Comparison of ENCODE assay signal across 21 cellular contexts in the genomic region with DNA sequence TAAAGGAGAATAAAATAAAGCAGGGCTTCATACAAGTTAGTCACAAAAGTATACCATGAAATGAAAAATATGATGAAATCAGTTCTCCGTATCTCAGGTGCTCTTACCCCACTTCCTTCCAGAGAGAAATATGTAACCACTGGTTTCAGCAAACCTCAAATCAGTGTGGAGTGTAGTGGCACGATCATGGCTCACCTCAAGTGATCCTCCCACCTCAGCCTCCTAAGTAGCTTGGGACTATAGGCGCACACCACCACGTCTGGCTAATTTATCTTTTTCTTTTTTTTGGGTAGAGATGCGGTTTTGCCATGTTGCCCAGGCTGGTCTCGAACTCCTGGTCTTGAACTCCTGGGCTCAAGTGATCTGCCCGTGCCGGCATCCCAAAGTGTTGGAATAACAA. TPM values are rescaled to one million over a fixed set of nuclear protein-coding genes. Genes with fewer than 3 reads are reported as not detected.
DNase-seq lines count a peak whose midpoint lies in the region; ATAC-seq, FAIRE-seq and TF ChIP-seq lines count a peak whose summit lies in the region.
"Had no signal": no experiment of that assay in that cellular context is flagged by ENCODE, and none has a peak within 500 bp of the region (broad histone marks: within the 10 kb centered on the region; RNA-seq: fewer than 3 reads in every experiment).

No MANE protein-coding gene starts in this region.

- H3K9me3 ChIP-seq in right lobe of liver (no peaks in the 10 kb centered on the region), HepG2 (ENCODE audit: low read length) (no peaks in the 10 kb centered on the region)
- H3K9me3 ChIP-seq: heart left ventricle, left lung, MG63, upper lobe of left lung had no signal

- POLR2A ChIA-PET in HepG2 (lab: Yijun Ruan, JAX) = interaction anchor here (1.4 kb wide), 1 partner anchor 65 kb away, joined by 4 read pairs; no protein-coding TSS in a partner anchor
- POLR2A ChIA-PET in activated naive CD8-positive, alpha-beta T cell treated with anti-CD3 and anti-CD28 coated beads, Interleukin-2, amount 10 ng/mL, durations not matched to agents 7 days and 5 days (lab: Charles Lee) = interaction anchor here (0.6 to 2.6 kb wide), 2 partner anchors 24 to 39 kb away, joined by 7 to 13 read pairs; partner anchors contain the start of gene DENND4A

- TF ChIP-seq EP300 in HepG2 (IDR thresholded peaks at IDR 0.05; ENCODE audit: low read depth in 2 of 2, low read length in 2 of 2) = no peak
- no peak for TF ChIP-seq EP300 in HepG2 (CRISPR knock-in tag; IDR thresholded peaks at IDR 0.05; ENCODE audit: borderline replicate concordance)

- TF ChIP-seq CTCF in right lobe of liver (IDR thresholded peaks at IDR 0.05) = no peak
- TF ChIP-seq CTCF in HepG2 (CRISPR knock-in tag; IDR thresholded peaks at IDR 0.05) = no peak

- H3K4me1 Mint-ChIP-seq in IgD-negative memory B cell = peaks cover 48 to 53% (median 52%) of the 10 kb centered on the region in 3 donors
- H3K4me1 Mint-ChIP-seq in activated naive CD8-positive, alpha-beta T cell treated with anti-CD3 and anti-CD28 coated beads, Interleukin-2, amount 10 ng/mL, durations not matched to agents 7 days and 5 days = peaks cover 34% of the 10 kb centered on the region
- H3K4me1 Mint-ChIP-seq in activated T-helper 2 cell treated with anti-CD3 and anti-CD28 coated beads, Interferon-gamma antibody, Interleukin-2, Interleukin-4, amounts not matched to agents 10 μg/mL and 5 μg/mL and 100 μg/mL, durations not matched to agents 14 hours and 24 hours and 36 hours (ENCODE audit: low read depth) = peaks cover 41% of the 10 kb centered on the region
- H3K4me1 Mint-ChIP-seq: neural crest cell had no signal

- H3K27me3 Mint-ChIP-seq in IgD-negative memory B cell = no peaks in the 10 kb centered on the region
- H3K27me3 Mint-ChIP-seq in activated naive CD8-positive, alpha-beta T cell treated with anti-CD3 and anti-CD28 coated beads, Interleukin-2, amount 10 ng/mL, durations not matched to agents 7 days and 5 days = no peaks in the 10 kb centered on the region
- H3K27me3 Mint-ChIP-seq in activated T-helper 2 cell treated with anti-CD3 and anti-CD28 coated beads, Interferon-gamma antibody, Interleukin-2, Interleukin-4, amounts not matched to agents 10 μg/mL and 5 μg/mL and 100 μg/mL, durations not matched to agents 14 hours and 24 hours and 36 hours (ENCODE audit: low read depth) = no peaks in the 10 kb centered on the region
- H3K27me3 Mint-ChIP-seq: progenitor cell of endocrine pancreas had no signal

- H4K20me1 ChIP-seq in HepG2 (ENCODE audit: insufficient read depth, low read length) = peaks cover 8% of the 10 kb centered on the region

- H3K9ac ChIP-seq in HepG2 (ENCODE audit: insufficient read depth, low read depth, low read length) = no peak overlapping the region

- H3K4me2 ChIP-seq in HepG2 (ENCODE audit: low read depth, low read length) = no peak overlapping the region

- H3K4me3 ChIP-seq in right lobe of liver (no peak overlapping the region), HepG2 (replicated peaks in 1 of 3; ENCODE audit: insufficient read depth in 1 of 3, low read depth in 2 of 3, low read length in 3 of 3) (no peak overlapping the region)
- H3K4me3 ChIP-seq: heart left ventricle, left lung, MG63, upper lobe of left lung had no signal

- 97% methylated on average over 8 of the region's 8 CpGs for WGBS in right lobe of liver (ENCODE audit: insufficient coverage, low coverage, low lambda C conversion rate, missing lambda C conversion rate)
- 97% methylated on average over 8 of the region's 8 CpGs for WGBS in HepG2 (ENCODE audit: low lambda C conversion rate)

- in situ Hi-C loops in HepG2 (cut with HindIII; ENCODE audit: extremely low pct_ligation_motif_present, low pct_unique_long_range_greater_than_20kb) = no loop called here

- DNase-seq in right lobe of liver (no peak), HepG2 (ENCODE audit: low spot score) (no peak), retina (no peak)
- no peak for DNase-seq in activated naive CD8-positive, alpha-beta T cell treated with anti-CD3 and anti-CD28 coated beads, Interleukin-2, amount 10 ng/mL, durations not matched to agents 7 days and 5 days
- no peak for DNase-seq in stimulated activated naive CD8-positive, alpha-beta T cell treated with anti-CD3 and anti-CD28 coated beads, Interleukin-15, Interleukin-2, amounts not matched to agents 100 U/mL and 50 U/mL, for 24 hours
- no peak for DNase-seq in activated T-helper 2 cell treated with anti-CD3 and anti-CD28 coated beads, Interferon-gamma antibody, Interleukin-2, Interleukin-4, amounts not matched to agents 10 μg/mL and 5 μg/mL and 100 μg/mL, durations not matched to agents 14 hours and 24 hours and 36 hours (ENCODE audit: low spot score)
- DNase-seq: aorta; caudate nucleus; DND-41; heart left ventricle; left lung; MG63; midbrain; NCI-H146; NCI-H2171; SHP77; stimulated activated CD4-positive, alpha-beta T cell treated with anti-CD3 and anti-CD28 coated beads, Interleukin-2, amount 100 ng/mL, for 24 hours; upper lobe of left lung had no signal

- CTCF ChIA-PET in HepG2 (lab: Yijun Ruan, JAX; ENCODE audit: low intra/inter-chr PET ratio, low total read pairs) = no interaction called here

- peaks cover 82% of the 10 kb centered on the region for H3K79me2 ChIP-seq in HepG2 (ENCODE audit: insufficient read depth, low read length)

- no peak for TF ChIP-seq POLR2A in right lobe of liver (IDR thresholded peaks at IDR 0.05)
- no peak for TF ChIP-seq POLR2A in HepG2 (IDR thresholded peaks at IDR 0.05; ENCODE audit: insufficient read depth in 1 of 2, low read depth in 2 of 2, low read length in 2 of 2)

- H3K27ac ChIP-seq in right lobe of liver (peak overlapping the region in 2 of 3 donors; percentile 59 to 71), HepG2 (ENCODE audit: extremely low read length, insufficient read depth, low read length) (no peak overlapping the region)
- H3K27ac ChIP-seq: heart left ventricle, left lung had no signal

- peaks cover 0 to 17% (median 5%) of the 10 kb centered on the region in 4 donors for H3K4me1 ChIP-seq in right lobe of liver
- peaks cover 20% of the 10 kb centered on the region for H3K4me1 ChIP-seq in HepG2 (ENCODE audit: insufficient read depth, low read length)

- H3K36me3 Mint-ChIP-seq in IgD-negative memory B cell = peaks cover 11% of the 10 kb centered on the region
- H3K36me3 Mint-ChIP-seq in activated naive CD8-positive, alpha-beta T cell treated with anti-CD3 and anti-CD28 coated beads, Interleukin-2, amount 10 ng/mL, durations not matched to agents 7 days and 5 days = peaks cover 35% of the 10 kb centered on the region
- peaks cover 46% of the 10 kb centered on the region for H3K36me3 Mint-ChIP-seq in activated T-helper 2 cell treated with anti-CD3 and anti-CD28 coated beads, Interferon-gamma antibody, Interleukin-2, Interleukin-4, amounts not matched to agents 10 μg/mL and 5 μg/mL and 100 μg/mL, durations not matched to agents 14 hours and 24 hours and 36 hours (ENCODE audit: low read depth)

- no peak for FAIRE-seq in HepG2 (lab: Jason Lieb, UNC)

- H3K9me3 Mint-ChIP-seq in IgD-negative memory B cell = no peaks in the 10 kb centered on the region
- H3K9me3 Mint-ChIP-seq in activated naive CD8-positive, alpha-beta T cell treated with anti-CD3 and anti-CD28 coated beads, Interleukin-2, amount 10 ng/mL, durations not matched to agents 7 days and 5 days = peaks cover 6% of the 10 kb centered on the region
- H3K9me3 Mint-ChIP-seq in activated T-helper 2 cell treated with anti-CD3 and anti-CD28 coated beads, Interferon-gamma antibody, Interleukin-2, Interleukin-4, amounts not matched to agents 10 μg/mL and 5 μg/mL and 100 μg/mL, durations not matched to agents 14 hours and 24 hours and 36 hours = no peaks in the 10 kb centered on the region
- H3K9me3 Mint-ChIP-seq: neural crest cell had no signal

- H2AFZ ChIP-seq in HepG2 (ENCODE audit: low read length) = no peak overlapping the region

- H3K36me3 ChIP-seq in right lobe of liver (no peaks in the 10 kb centered on the region), HepG2 (replicated peaks in 1 of 2; ENCODE audit: control insufficient read depth in 1 of 2, insufficient read depth in 2 of 2, low read length in 2 of 2) (no peaks in the 10 kb centered on the region; a peak in 1 of 5 replicates)
- H3K36me3 ChIP-seq: heart left ventricle, left lung, MG63, upper lobe of left lung had no signal

- peak in 1 of 4 donors; percentile 14 for ATAC-seq in right lobe of liver
- no peak for ATAC-seq in HepG2
- peak; percentile 88 for ATAC-seq in activated naive CD8-positive, alpha-beta T cell treated with anti-CD3 and anti-CD28 coated beads, Interleukin-2, amount 10 ng/mL, durations not matched to agents 7 days and 5 days (ENCODE audit: low read depth)
- peak; percentile 83 for ATAC-seq in stimulated activated naive CD8-positive, alpha-beta T cell treated with anti-CD3 and anti-CD28 coated beads, Interleukin-15, Interleukin-2, amounts not matched to agents 100 U/mL and 50 U/mL, for 24 hours

- no peak for TF ChIP-seq RAD21 in HepG2 (CRISPR knock-in tag; IDR thresholded peaks at IDR 0.05)

- H3K4me3 Mint-ChIP-seq in IgD-negative memory B cell = peak overlapping the region in 3 of 4 donors; percentile 3 to 17 (median 7)
- no peak overlapping the region for H3K4me3 Mint-ChIP-seq in activated naive CD8-positive, alpha-beta T cell treated with anti-CD3 and anti-CD28 coated beads, Interleukin-2, amount 10 ng/mL, durations not matched to agents 7 days and 5 days
- H3K4me3 Mint-ChIP-seq in activated T-helper 2 cell treated with anti-CD3 and anti-CD28 coated beads, Interferon-gamma antibody, Interleukin-2, Interleukin-4, amounts not matched to agents 10 μg/mL and 5 μg/mL and 100 μg/mL, durations not matched to agents 14 hours and 24 hours and 36 hours (ENCODE audit: low read depth) = no peak overlapping the region
- H3K4me3 Mint-ChIP-seq: neural crest cell had no signal

- H3K27ac Mint-ChIP-seq in IgD-negative memory B cell = peak overlapping the region in 1 of 3 donors; percentile 7
- peak overlapping the region; percentile 34 for H3K27ac Mint-ChIP-seq in activated naive CD8-positive, alpha-beta T cell treated with anti-CD3 and anti-CD28 coated beads, Interleukin-2, amount 10 ng/mL, durations not matched to agents 7 days and 5 days
- no peak overlapping the region for H3K27ac Mint-ChIP-seq in activated T-helper 2 cell treated with anti-CD3 and anti-CD28 coated beads, Interferon-gamma antibody, Interleukin-2, Interleukin-4, amounts not matched to agents 10 μg/mL and 5 μg/mL and 100 μg/mL, durations not matched to agents 14 hours and 24 hours and 36 hours
- H3K27ac Mint-ChIP-seq: progenitor cell of endocrine pancreas had no signal

- no TSS peak for BruUV-seq in HepG2 (replicated peaks; lab: Mats Ljungman, UMichigan)

- H3K27me3 ChIP-seq in right lobe of liver (no peaks in the 10 kb centered on the region), HepG2 (ENCODE audit: control insufficient read depth in 1 of 2, insufficient read depth in 2 of 2, low read length in 2 of 2) (no peaks in the 10 kb centered on the region)
- H3K27me3 ChIP-seq: heart left ventricle, left lung, MG63, upper lobe of left lung had no signal

- intact Hi-C loops in right lobe of liver (cut with DNase I) (no loop called here), HepG2 (cut with micrococcal nuclease; ENCODE audit: unreplicated experiment) (no loop called here)
- intact Hi-C loops in activated T-helper 2 cell treated with anti-CD3 and anti-CD28 coated beads, Interferon-gamma antibody, Interleukin-2, Interleukin-4, amounts not matched to agents 10 μg/mL and 5 μg/mL and 100 μg/mL, durations not matched to agents 14 hours and 24 hours and 36 hours (cut with micrococcal nuclease) = no loop called here

RNA-seq across cellular contexts. Expression of gene DENND4A, which starts 24.2 kb away (rescaled TPM):
- total RNA-seq in right lobe of liver (10 to 100 TPM; 12.7 to 32.4 (median 21.5) TPM), HepG2 (2016; rRNA removed; fragmentation: Illumina TruSeq; extraction: Trizol) (13.2 and 21.1 TPM in 2 replicates)
- total RNA-seq in HepG2 (2016; cell fraction: cytosol; rRNA removed; fragmentation: Illumina TruSeq; extraction: Trizol; ENCODE audit: low read depth) = 20.3 and 21.2 TPM in 2 replicates
- total RNA-seq in HepG2 (2016; cell fraction: insoluble cytoplasmic fraction; rRNA removed; fragmentation: Illumina TruSeq; extraction: Trizol) = 13.1 and 20.9 TPM in 2 replicates
- 19.6 and 22.0 TPM in 2 replicates for total RNA-seq in HepG2 (2016; cell fraction: membrane; rRNA removed; fragmentation: Illumina TruSeq; extraction: Trizol)
- total RNA-seq in HepG2 (2016; cell fraction: nucleus; rRNA removed; fragmentation: Illumina TruSeq; extraction: Trizol) = 20.2 and 25.3 TPM in 2 replicates
- polyA plus RNA-seq in HepG2 (2011; rRNA removed) (18.6 TPM in 2 replicates), IgD-negative memory B cell (24.7 TPM)
- polyA plus RNA-seq in HepG2 (2011; cell fraction: cytosol; rRNA removed) = 7.0 and 12.3 TPM in 2 replicates
- 15.7 and 19.7 TPM in 2 replicates for polyA plus RNA-seq in HepG2 (2011; cell fraction: nucleus; rRNA removed)
- polyA plus RNA-seq in HepG2 (2012) = 16.4 and 19.5 TPM in 2 replicates
- polyA plus RNA-seq in HepG2 (2016; cell fraction: cytosol; fragmentation: Illumina TruSeq; extraction: Trizol; ENCODE audit: low read depth) = 0.40 and 0.54 TPM in 2 replicates
- 13.2 and 15.0 TPM in 2 replicates for polyA plus RNA-seq in HepG2 (2016; cell fraction: insoluble cytoplasmic fraction; fragmentation: Illumina TruSeq; extraction: Trizol; ENCODE audit: low read depth)
- polyA plus RNA-seq in HepG2 (2016; cell fraction: membrane; fragmentation: Illumina TruSeq; extraction: Trizol; ENCODE audit: low read depth) = 1.5 and 1.9 TPM in 2 replicates
- polyA plus RNA-seq in HepG2 (2016; cell fraction: nucleus; fragmentation: Illumina TruSeq; extraction: Trizol; ENCODE audit: insufficient read depth, low read depth) = 14.0 and 18.1 TPM in 2 replicates
- polyA minus RNA-seq in HepG2 (2011; rRNA and poly(A)+ RNA removed; ENCODE audit: low replicate concordance) = 46.4 and 72.7 TPM in 2 replicates
- polyA minus RNA-seq in HepG2 (2011; cell fraction: cytosol; rRNA and poly(A)+ RNA removed) = 30.8 and 43.0 TPM in 2 replicates
- 186 and 219 TPM in 2 replicates for polyA minus RNA-seq in HepG2 (2011; cell fraction: nucleus; rRNA and poly(A)+ RNA removed)
- total RNA-seq in activated naive CD8-positive, alpha-beta T cell treated with anti-CD3 and anti-CD28 coated beads, Interleukin-2, amount 10 ng/mL, durations not matched to agents 7 days and 5 days = 10 to 100 TPM; 50.4 to 56.7 TPM
- total RNA-seq in activated T-helper 2 cell treated with anti-CD3 and anti-CD28 coated beads, Interferon-gamma antibody, Interleukin-2, Interleukin-4, amounts not matched to agents 10 μg/mL and 5 μg/mL and 100 μg/mL, durations not matched to agents 14 hours and 24 hours and 36 hours = 62.3 and 65.8 TPM in 2 replicates

Comparison
In these comparisons a context has a peak if more than half of its experiments do, and no peak if none do; other contexts are left out.
1. H3K4me3 Mint-ChIP-seq: peak in IgD-negative memory B cell (3 of 4); none in activated naive CD8-positive, alpha-beta T cell treated with anti-CD3 and anti-CD28 coated beads, Interleukin-2, amount 10 ng/mL, durations not matched to agents 7 days and 5 days (single experiment) and activated T-helper 2 cell treated with anti-CD3 and anti-CD28 coated beads, Interferon-gamma antibody, Interleukin-2, Interleukin-4, amounts not matched to agents 10 μg/mL and 5 μg/mL and 100 μg/mL, durations not matched to agents 14 hours and 24 hours and 36 hours (single experiment).